1 cellular context compared by ENCODE assay signal in the genomic region with DNA sequence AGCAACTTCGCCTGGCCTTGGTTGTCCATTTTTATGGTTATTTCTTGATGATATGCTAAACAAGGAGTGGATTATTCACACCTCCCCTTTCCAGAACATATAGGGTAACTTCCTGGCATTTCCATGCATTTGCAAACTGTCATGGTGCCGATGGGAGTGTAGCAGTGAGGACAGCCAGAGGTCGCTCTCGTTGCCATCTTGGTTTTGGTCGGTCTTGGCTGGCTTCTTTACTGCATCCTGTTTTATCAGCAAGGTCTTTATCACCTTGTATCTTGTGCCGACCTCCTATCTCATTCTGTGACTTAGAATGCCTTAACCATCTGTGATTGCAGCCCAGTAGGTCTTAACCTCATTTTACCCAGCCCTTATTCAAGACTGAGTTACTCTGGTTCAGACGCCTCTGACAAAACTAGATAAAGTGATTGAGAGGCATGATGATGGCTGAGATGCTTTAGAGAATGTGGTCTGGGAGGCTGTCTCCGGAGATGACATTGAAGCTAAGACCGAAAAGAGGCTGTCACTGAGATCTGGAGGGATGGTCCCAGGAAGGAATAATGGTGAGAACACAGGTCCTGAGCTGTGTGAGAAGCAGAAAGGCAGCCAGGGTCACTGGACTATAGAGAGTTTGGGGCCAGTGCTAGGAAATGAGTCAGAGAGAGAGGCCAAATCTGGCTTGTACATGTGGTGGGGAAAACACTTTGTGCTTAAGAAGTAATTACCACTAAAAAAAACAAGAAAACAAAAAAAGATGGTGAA.
A peak's percentile ranks its signal among the peaks of the same experiment; 100 is the strongest.
TF ChIP-seq lines count a peak whose summit lies in the region.

No MANE protein-coding gene starts in this region.

TF ChIP-seq in GM12878, 131 proteins besides CTCF, POLR2A, EP300 and RAD21:
- no peak for TF ChIP-seq STAT3 (IDR thresholded peaks at IDR 0.05; ENCODE audit: low read depth, low read length)
- no peak for TF ChIP-seq ZNF622 (IDR thresholded peaks at IDR 0.05)
- TF ChIP-seq, protein P1, sequence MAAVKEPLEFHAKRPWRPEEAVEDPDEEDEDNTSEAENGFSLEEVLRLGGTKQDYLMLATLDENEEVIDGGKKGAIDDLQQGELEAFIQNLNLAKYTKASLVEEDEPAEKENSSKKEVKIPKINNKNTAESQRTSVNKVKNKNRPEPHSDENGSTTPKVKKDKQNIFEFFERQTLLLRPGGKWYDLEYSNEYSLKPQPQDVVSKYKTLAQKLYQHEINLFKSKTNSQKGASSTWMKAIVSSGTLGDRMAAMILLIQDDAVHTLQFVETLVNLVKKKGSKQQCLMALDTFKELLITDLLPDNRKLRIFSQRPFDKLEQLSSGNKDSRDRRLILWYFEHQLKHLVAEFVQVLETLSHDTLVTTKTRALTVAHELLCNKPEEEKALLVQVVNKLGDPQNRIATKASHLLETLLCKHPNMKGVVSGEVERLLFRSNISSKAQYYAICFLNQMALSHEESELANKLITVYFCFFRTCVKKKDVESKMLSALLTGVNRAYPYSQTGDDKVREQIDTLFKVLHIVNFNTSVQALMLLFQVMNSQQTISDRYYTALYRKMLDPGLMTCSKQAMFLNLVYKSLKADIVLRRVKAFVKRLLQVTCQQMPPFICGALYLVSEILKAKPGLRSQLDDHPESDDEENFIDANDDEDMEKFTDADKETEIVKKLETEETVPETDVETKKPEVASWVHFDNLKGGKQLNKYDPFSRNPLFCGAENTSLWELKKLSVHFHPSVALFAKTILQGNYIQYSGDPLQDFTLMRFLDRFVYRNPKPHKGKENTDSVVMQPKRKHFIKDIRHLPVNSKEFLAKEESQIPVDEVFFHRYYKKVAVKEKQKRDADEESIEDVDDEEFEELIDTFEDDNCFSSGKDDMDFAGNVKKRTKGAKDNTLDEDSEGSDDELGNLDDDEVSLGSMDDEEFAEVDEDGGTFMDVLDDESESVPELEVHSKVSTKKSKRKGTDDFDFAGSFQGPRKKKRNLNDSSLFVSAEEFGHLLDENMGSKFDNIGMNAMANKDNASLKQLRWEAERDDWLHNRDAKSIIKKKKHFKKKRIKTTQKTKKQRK (IDR thresholded peaks at IDR 0.05; ENCODE audit: low read depth, low read length): no peak
- no peak for TF ChIP-seq BACH1 (IDR thresholded peaks at IDR 0.05; ENCODE audit: borderline replicate concordance)
- peak; percentile 67 for TF ChIP-seq MEF2B (IDR thresholded peaks at IDR 0.05; ENCODE audit: partially characterized antibody, poor library complexity, severe bottlenecking)
- no peak for TF ChIP-seq RAD51 (IDR thresholded peaks at IDR 0.05)
- TF ChIP-seq BCL11A (IDR thresholded peaks at IDR 0.05; ENCODE audit: low read depth, low read length): peak; percentile 40; the same call in 1 of the 2 replicates
- peak; percentile 70; the same call in 1 of the 2 replicates for TF ChIP-seq YY1 (IDR thresholded peaks at IDR 0.05; ENCODE audit: low read depth, low read length)
- peak; percentile 33; the same call in 1 of the 2 replicates for TF ChIP-seq TBL1XR1 (IDR thresholded peaks at IDR 0.05; ENCODE audit: low read depth, low read length)
- peak; percentile 58 for TF ChIP-seq NFIC (IDR thresholded peaks at IDR 0.05; ENCODE audit: low read depth, low read length)
- no peak for TF ChIP-seq LARP7 (IDR thresholded peaks at IDR 0.05)
- TF ChIP-seq IKZF2 (IDR thresholded peaks at IDR 0.05): peak in 1 of 2 experiments; percentile 20; a peak in 1 of 4 replicates
- TF ChIP-seq PAX5 (IDR thresholded peaks at IDR 0.05; ENCODE audit: borderline replicate concordance, low read depth, low read length): 0 out of 2 replicates have a peak, but pooled peaks have one; percentile 11
- peak; percentile 20; the same call in 1 of the 2 replicates for TF ChIP-seq FOXM1 (IDR thresholded peaks at IDR 0.05; ENCODE audit: low read depth, low read length)
- 0 out of 4 replicates have a peak, but pooled peaks of 1 of the 2 experiments have one; percentile 15 for TF ChIP-seq BHLHE40 (IDR thresholded peaks at IDR 0.05; ENCODE audit: borderline replicate concordance in 1 of 2, low read depth in 2 of 2, low read length in 1 of 2)
- 0 out of 2 replicates have a peak, but pooled peaks have one; percentile 36 for TF ChIP-seq ZNF217 (IDR thresholded peaks at IDR 0.05)
- TF ChIP-seq, protein P2, sequence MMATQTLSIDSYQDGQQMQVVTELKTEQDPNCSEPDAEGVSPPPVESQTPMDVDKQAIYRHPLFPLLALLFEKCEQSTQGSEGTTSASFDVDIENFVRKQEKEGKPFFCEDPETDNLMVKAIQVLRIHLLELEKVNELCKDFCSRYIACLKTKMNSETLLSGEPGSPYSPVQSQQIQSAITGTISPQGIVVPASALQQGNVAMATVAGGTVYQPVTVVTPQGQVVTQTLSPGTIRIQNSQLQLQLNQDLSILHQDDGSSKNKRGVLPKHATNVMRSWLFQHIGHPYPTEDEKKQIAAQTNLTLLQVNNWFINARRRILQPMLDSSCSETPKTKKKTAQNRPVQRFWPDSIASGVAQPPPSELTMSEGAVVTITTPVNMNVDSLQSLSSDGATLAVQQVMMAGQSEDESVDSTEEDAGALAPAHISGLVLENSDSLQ (IDR thresholded peaks at IDR 0.05): peak; percentile 39; the same call in 1 of the 2 replicates
- peak; percentile 85; the same call in 1 of the 2 replicates for TF ChIP-seq MEF2A (IDR thresholded peaks at IDR 0.05; ENCODE audit: insufficient read depth, low read depth, low read length)
- peak; percentile 33; the same call in 1 of the 2 replicates for TF ChIP-seq CREM (IDR thresholded peaks at IDR 0.05; ENCODE audit: low read depth)
- TF ChIP-seq, protein P3, sequence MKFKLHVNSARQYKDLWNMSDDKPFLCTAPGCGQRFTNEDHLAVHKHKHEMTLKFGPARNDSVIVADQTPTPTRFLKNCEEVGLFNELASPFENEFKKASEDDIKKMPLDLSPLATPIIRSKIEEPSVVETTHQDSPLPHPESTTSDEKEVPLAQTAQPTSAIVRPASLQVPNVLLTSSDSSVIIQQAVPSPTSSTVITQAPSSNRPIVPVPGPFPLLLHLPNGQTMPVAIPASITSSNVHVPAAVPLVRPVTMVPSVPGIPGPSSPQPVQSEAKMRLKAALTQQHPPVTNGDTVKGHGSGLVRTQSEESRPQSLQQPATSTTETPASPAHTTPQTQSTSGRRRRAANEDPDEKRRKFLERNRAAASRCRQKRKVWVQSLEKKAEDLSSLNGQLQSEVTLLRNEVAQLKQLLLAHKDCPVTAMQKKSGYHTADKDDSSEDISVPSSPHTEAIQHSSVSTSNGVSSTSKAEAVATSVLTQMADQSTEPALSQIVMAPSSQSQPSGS (IDR thresholded peaks at IDR 0.05; ENCODE audit: low read length): peak; percentile 46; the same call in 1 of the 2 replicates
- 0 out of 2 replicates have a peak, but pooled peaks have one; percentile 20 for TF ChIP-seq ATF7 (IDR thresholded peaks at IDR 0.05; ENCODE audit: low read depth)
- peak; percentile 41; the same call in 1 of the 2 replicates for TF ChIP-seq MTA2 (IDR thresholded peaks at IDR 0.05; ENCODE audit: low read depth)
- peak; percentile 64; the same call in 1 of the 2 replicates for TF ChIP-seq NR2F1 (conservative IDR thresholded peaks at IDR 0.05)
- peak; percentile 50; the same call in 1 of the 2 replicates for TF ChIP-seq HDGF (IDR thresholded peaks at IDR 0.05)
- peak; percentile 76 for TF ChIP-seq RUNX3 (IDR thresholded peaks at IDR 0.05; ENCODE audit: low read length)
- TF ChIP-seq, protein P4, sequence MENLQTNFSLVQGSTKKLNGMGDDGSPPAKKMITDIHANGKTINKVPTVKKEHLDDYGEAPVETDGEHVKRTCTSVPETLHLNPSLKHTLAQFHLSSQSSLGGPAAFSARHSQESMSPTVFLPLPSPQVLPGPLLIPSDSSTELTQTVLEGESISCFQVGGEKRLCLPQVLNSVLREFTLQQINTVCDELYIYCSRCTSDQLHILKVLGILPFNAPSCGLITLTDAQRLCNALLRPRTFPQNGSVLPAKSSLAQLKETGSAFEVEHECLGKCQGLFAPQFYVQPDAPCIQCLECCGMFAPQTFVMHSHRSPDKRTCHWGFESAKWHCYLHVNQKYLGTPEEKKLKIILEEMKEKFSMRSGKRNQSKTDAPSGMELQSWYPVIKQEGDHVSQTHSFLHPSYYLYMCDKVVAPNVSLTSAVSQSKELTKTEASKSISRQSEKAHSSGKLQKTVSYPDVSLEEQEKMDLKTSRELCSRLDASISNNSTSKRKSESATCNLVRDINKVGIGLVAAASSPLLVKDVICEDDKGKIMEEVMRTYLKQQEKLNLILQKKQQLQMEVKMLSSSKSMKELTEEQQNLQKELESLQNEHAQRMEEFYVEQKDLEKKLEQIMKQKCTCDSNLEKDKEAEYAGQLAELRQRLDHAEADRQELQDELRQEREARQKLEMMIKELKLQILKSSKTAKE (IDR thresholded peaks at IDR 0.05; ENCODE audit: low read depth, poor library complexity, severe bottlenecking): peak; percentile 58
- peak; percentile 17; the same call in 1 of the 2 replicates for TF ChIP-seq IKZF1 (conservative IDR thresholded peaks at IDR 0.05)
